ENCODE assay signal across 9 cellular contexts in the genomic region with DNA sequence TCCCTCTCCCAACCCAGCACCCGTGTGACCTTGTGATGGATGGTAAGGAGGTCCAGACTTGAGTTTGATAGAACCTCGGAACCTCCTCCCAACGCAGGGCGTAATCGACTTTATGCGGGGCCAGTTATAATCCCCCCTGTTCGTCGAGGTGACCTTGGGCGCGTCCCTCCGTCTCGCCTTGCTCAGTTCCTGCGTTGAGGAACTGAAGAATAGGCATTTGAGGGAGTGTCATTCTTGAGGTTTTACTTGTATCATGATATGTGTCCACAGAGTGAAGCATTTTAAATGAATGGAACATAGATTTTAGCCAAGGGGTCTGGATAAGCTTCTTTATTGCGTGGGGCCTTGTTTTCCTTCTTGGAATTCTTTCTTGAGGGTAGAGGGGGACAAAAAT. TPM values are rescaled to one million over a fixed set of nuclear protein-coding genes. Genes with fewer than 3 reads are reported as not detected.
DNase-seq lines count a peak whose midpoint lies in the region; ATAC-seq, FAIRE-seq and TF ChIP-seq lines count a peak whose summit lies in the region.
"Had no signal": no experiment of that assay in that cellular context is flagged by ENCODE, and none has a peak within 500 bp of the region (broad histone marks: within the 10 kb centered on the region; RNA-seq: fewer than 3 reads in every experiment).

No MANE protein-coding gene starts in this region.

- peak; percentile 8 for DNase-seq in activated CD8-positive, alpha-beta memory T cell treated with anti-CD3 and anti-CD28 coated beads, Interleukin-2, amount 50 U/mL, for 1 hour (ENCODE audit: extremely low read depth)
- DNase-seq in activated CD8-positive, alpha-beta memory T cell treated with anti-CD3 and anti-CD28 coated beads, Interleukin-2, amount 50 U/mL, for 48 hours, result no peak
- DNase-seq in activated CD4-positive, alpha-beta memory T cell treated with anti-CD3 and anti-CD28 coated beads, Interleukin-2, amount 10 ng/mL, durations not matched to agents 7 days and 5 days, result no peak
- no peak for DNase-seq in H54 (ENCODE audit: insufficient read length, low spot score)
- DNase-seq in NCI-H526 (lab: John Stamatoyannopoulos, UW), result no peak

- H3K27me3 ChIP-seq in iPS-18a (ENCODE audit: control insufficient read depth, insufficient read depth, low read length), result no peaks in the 10 kb centered on the region

- no peaks in the 10 kb centered on the region for H3K27me3 Mint-ChIP-seq in activated CD4-positive, alpha-beta memory T cell treated with anti-CD3 and anti-CD28 coated beads, Interleukin-2, amount 10 ng/mL, durations not matched to agents 7 days and 5 days

- H3K27ac ChIP-seq in iPS-18a (ENCODE audit: low read length), result peak overlapping the region; percentile 94
- peak overlapping the region; percentile 66 for H3K27ac ChIP-seq in temporal lobe (ENCODE audit: low read depth, low read length)

- H3K4me1 ChIP-seq in iPS-18a (ENCODE audit: control insufficient read depth, low read depth, low read length), result peaks cover 4% of the 10 kb centered on the region

- FAIRE-seq in H54 (lab: Jason Lieb, UNC), result no peak

- H3K36me3 ChIP-seq in iPS-18a (ENCODE audit: control insufficient read depth, low read depth, low read length), result peaks cover 28% of the 10 kb centered on the region

- peak overlapping the region; percentile 94 for H3K4me3 ChIP-seq in iPS-18a (ENCODE audit: low read length)

- H3K27ac Mint-ChIP-seq in activated CD4-positive, alpha-beta memory T cell treated with anti-CD3 and anti-CD28 coated beads, Interleukin-2, amount 10 ng/mL, durations not matched to agents 7 days and 5 days, result peak overlapping the region; percentile 93

- CTCF ChIA-PET in activated CD4-positive, alpha-beta memory T cell treated with anti-CD3 and anti-CD28 coated beads, Interleukin-2, amount 10 ng/mL, durations not matched to agents 7 days and 5 days (lab: Charles Lee), result interaction anchor here (1.6 to 3.4 kb wide), 3 partner anchors 58 to 78 kb away, joined by 4 to 23 read pairs (median 5); no protein-coding TSS in a partner anchor

- H3K4me1 Mint-ChIP-seq in activated CD4-positive, alpha-beta memory T cell treated with anti-CD3 and anti-CD28 coated beads, Interleukin-2, amount 10 ng/mL, durations not matched to agents 7 days and 5 days, result peaks cover 26% of the 10 kb centered on the region

- POLR2A ChIA-PET in activated CD4-positive, alpha-beta memory T cell treated with anti-CD3 and anti-CD28 coated beads, Interleukin-2, amount 10 ng/mL, durations not matched to agents 7 days and 5 days (lab: Charles Lee), result interaction anchor here (0.9 to 2.6 kb wide), 12 partner anchors 10 to 393 kb away, joined by 3 to 15 read pairs (median 6); a partner anchor contains a TSS

- TF ChIP-seq POLR2A in H54 (IDR thresholded peaks at IDR 0.05; ENCODE audit: low read depth, low read length), result no peak

- H3K9ac ChIP-seq in iPS-18a (ENCODE audit: low read length), result peak overlapping the region; percentile 94

- H3K9me3 Mint-ChIP-seq in activated CD4-positive, alpha-beta memory T cell treated with anti-CD3 and anti-CD28 coated beads, Interleukin-2, amount 10 ng/mL, durations not matched to agents 7 days and 5 days, result no peaks in the 10 kb centered on the region

- peaks cover 26% of the 10 kb centered on the region for H3K36me3 Mint-ChIP-seq in activated CD4-positive, alpha-beta memory T cell treated with anti-CD3 and anti-CD28 coated beads, Interleukin-2, amount 10 ng/mL, durations not matched to agents 7 days and 5 days (ENCODE audit: low read depth)

- H3K4me3 Mint-ChIP-seq in activated CD4-positive, alpha-beta memory T cell treated with anti-CD3 and anti-CD28 coated beads, Interleukin-2, amount 10 ng/mL, durations not matched to agents 7 days and 5 days, result peak overlapping the region; percentile 95

- no peaks in the 10 kb centered on the region for H3K9me3 ChIP-seq in iPS-18a (ENCODE audit: control insufficient read depth, low read depth, low read length)

- no peak for ATAC-seq in HG03097 (IDR thresholded peaks at IDR 0.05; ENCODE audit: low FRiP score, unreplicated experiment)

RNA-seq across cellular contexts. Expression of a gene that starts 0.4 kb away (rescaled TPM):
- total RNA-seq in activated CD4-positive, alpha-beta memory T cell treated with anti-CD3 and anti-CD28 coated beads, Interleukin-2, amount 10 ng/mL, durations not matched to agents 7 days and 5 days, result 10 to 100 TPM; 42.5 to 44.8 TPM
- total RNA-seq in temporal lobe, result 41.8 TPM

RNA-seq across cellular contexts. Expression of a gene that starts 9.4 kb away (rescaled TPM):
- not detected for total RNA-seq in activated CD4-positive, alpha-beta memory T cell treated with anti-CD3 and anti-CD28 coated beads, Interleukin-2, amount 10 ng/mL, durations not matched to agents 7 days and 5 days
- 0.49 TPM for total RNA-seq in temporal lobe
- total RNA-seq: dermis microvascular lymphatic vessel endothelial cell had no signal

RNA-seq across cellular contexts. Expression of a gene that starts 26.7 kb away (rescaled TPM):
- 10 to 100 TPM; 38.5 to 41.1 TPM for total RNA-seq in activated CD4-positive, alpha-beta memory T cell treated with anti-CD3 and anti-CD28 coated beads, Interleukin-2, amount 10 ng/mL, durations not matched to agents 7 days and 5 days
- 16.7 TPM for total RNA-seq in temporal lobe

RNA-seq across cellular contexts. Expression of a gene that starts 54.6 kb away (rescaled TPM):
- total RNA-seq in activated CD4-positive, alpha-beta memory T cell treated with anti-CD3 and anti-CD28 coated beads, Interleukin-2, amount 10 ng/mL, durations not matched to agents 7 days and 5 days, result under 1 TPM; 0.30 to 0.38 TPM
- 0.74 TPM for total RNA-seq in temporal lobe
